Comparison of ENCODE assay signal across 1 cellular context in genomic region chr2:166609183-166609959, GRCh38.
A peak's percentile ranks its signal among the peaks of the same experiment; 100 is the strongest.
TF ChIP-seq lines count a peak whose summit lies in the region.

No MANE protein-coding gene starts in this region.

TF ChIP-seq in HepG2, 621 proteins besides CTCF, POLR2A, EP300 and RAD21 (continued from another document and continues in another):
- TF ChIP-seq AKNA (CRISPR knock-in tag; IDR thresholded peaks at IDR 0.05; ENCODE audit: borderline replicate concordance) (no peak), GPN1 (CRISPR knock-in tag; IDR thresholded peaks at IDR 0.05; ENCODE audit: borderline replicate concordance) (no peak), UBTF (CRISPR knock-in tag; IDR thresholded peaks at IDR 0.05) (no peak), BCL3 (CRISPR knock-in tag; IDR thresholded peaks at IDR 0.05) (no peak), PRMT3 (CRISPR knock-in tag; IDR thresholded peaks at IDR 0.05; ENCODE audit: borderline replicate concordance, low read depth) (no peak), ZNF331 (CRISPR knock-in tag; IDR thresholded peaks at IDR 0.05) (no peak), TFDP2 (CRISPR knock-in tag; IDR thresholded peaks at IDR 0.05) (no peak), ZNF777 (CRISPR knock-in tag; IDR thresholded peaks at IDR 0.05) (no peak), ZNF33B (CRISPR knock-in tag; IDR thresholded peaks at IDR 0.05) (no peak), HIC2 (CRISPR knock-in tag; IDR thresholded peaks at IDR 0.05; ENCODE audit: low read depth) (no peak), MAX (IDR thresholded peaks at IDR 0.05) (no peak), GTF2F1 (IDR thresholded peaks at IDR 0.05; ENCODE audit: low read length) (no peak), MLXIP (CRISPR knock-in tag; IDR thresholded peaks at IDR 0.05; ENCODE audit: borderline replicate concordance) (no peak), ZNF660 (CRISPR knock-in tag; IDR thresholded peaks at IDR 0.05; ENCODE audit: borderline replicate concordance, low read depth) (no peak), EZH2 (conservative IDR thresholded peaks at IDR 0.05; ENCODE audit: low read depth, low read length) (no peak), ZNF264 (CRISPR knock-in tag; IDR thresholded peaks at IDR 0.05) (no peak), ZNF282 (IDR thresholded peaks at IDR 0.05; ENCODE audit: partially characterized antibody) (no peak), KLF13 (CRISPR knock-in tag; IDR thresholded peaks at IDR 0.05) (no peak), NR3C1 (CRISPR knock-in tag; IDR thresholded peaks at IDR 0.05) (no peak), ARID5B (CRISPR knock-in tag; IDR thresholded peaks at IDR 0.05) (peak; percentile 72), ZNF570 (CRISPR knock-in tag; IDR thresholded peaks at IDR 0.05; ENCODE audit: borderline replicate concordance) (no peak), HNRNPL (IDR thresholded peaks at IDR 0.05; ENCODE audit: low read depth, low read length) (no peak), LCORL (IDR thresholded peaks at IDR 0.05) (0 out of 2 replicates have a peak, but pooled peaks have one; percentile 36), LCORL (CRISPR knock-in tag; IDR thresholded peaks at IDR 0.05) (no peak), ZNF572 (CRISPR knock-in tag; IDR thresholded peaks at IDR 0.05) (no peak), ZNF780A (CRISPR knock-in tag; IDR thresholded peaks at IDR 0.05) (no peak), ZBTB26 (CRISPR knock-in tag; IDR thresholded peaks at IDR 0.05; ENCODE audit: borderline replicate concordance) (no peak), ATF7 (IDR thresholded peaks at IDR 0.05) (no peak), ATF7 (CRISPR knock-in tag; IDR thresholded peaks at IDR 0.05) (no peak), ZNF260 (CRISPR knock-in tag; IDR thresholded peaks at IDR 0.05; ENCODE audit: borderline replicate concordance, low read depth) (no peak), ZNF362 (CRISPR knock-in tag; IDR thresholded peaks at IDR 0.05; ENCODE audit: borderline replicate concordance) (no peak), HIVEP1 (CRISPR knock-in tag; IDR thresholded peaks at IDR 0.05) (no peak), POLR2AphosphoS2 (IDR thresholded peaks at IDR 0.05; ENCODE audit: low read depth, low read length) (no peak), ZNF530 (CRISPR knock-in tag; IDR thresholded peaks at IDR 0.05; ENCODE audit: low read depth) (no peak), ZNF7 (CRISPR knock-in tag; IDR thresholded peaks at IDR 0.05) (no peak), RBM39 (IDR thresholded peaks at IDR 0.05; ENCODE audit: low read depth, low read length, poor library complexity, severe bottlenecking) (no peak)
